15 cellular contexts compared by ENCODE assay signal in the genomic region with DNA sequence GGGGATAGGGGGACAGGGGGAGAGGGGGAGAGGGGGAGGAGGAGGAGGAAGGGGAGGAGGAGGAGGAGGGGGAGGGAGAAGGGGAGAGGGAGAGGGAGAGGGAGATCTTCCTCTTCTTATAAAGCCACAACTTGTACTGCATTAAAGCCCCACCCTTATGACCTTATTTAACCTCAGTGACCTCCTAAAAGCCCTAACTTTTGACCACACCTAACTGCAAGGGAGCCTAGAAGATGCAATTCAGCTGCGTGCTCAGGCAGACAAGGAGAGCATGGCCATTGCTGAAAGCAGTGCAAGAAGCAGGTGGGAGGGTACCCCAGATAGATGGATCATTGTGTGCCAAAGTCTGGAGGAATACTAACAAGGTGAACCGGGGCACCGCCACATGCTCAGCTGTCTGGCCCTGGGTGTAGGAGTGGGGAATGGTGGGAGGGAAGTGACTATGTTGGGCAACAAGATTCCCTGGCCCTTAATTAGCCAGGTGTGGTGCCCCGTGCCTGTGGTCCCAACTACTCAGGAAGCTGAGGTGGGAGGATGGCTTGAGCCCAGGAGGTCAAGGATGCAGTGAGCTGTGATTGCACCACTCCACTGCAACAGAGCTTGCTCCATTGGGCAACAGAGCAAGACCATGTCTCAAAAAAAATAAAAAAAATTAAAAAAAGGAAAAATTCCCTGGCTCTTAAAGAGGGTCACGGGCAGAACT.
DNase-seq lines count a peak whose midpoint lies in the region; ATAC-seq and TF ChIP-seq lines count a peak whose summit lies in the region.
"Had no signal": no experiment of that assay in that cellular context is flagged by ENCODE, and none has a peak within 500 bp of the region (broad histone marks: within the 10 kb centered on the region; RNA-seq: fewer than 3 reads in every experiment).

No MANE protein-coding gene starts in this region.

- no peaks in the 10 kb centered on the region; the same call in 1 of the 2 replicates for H3K36me3 ChIP-seq in MM.1S (replicated peaks; ENCODE audit: insufficient read depth, low read length)
- H3K36me3 ChIP-seq in right lobe of liver, result no peaks in the 10 kb centered on the region
- H3K36me3 ChIP-seq: right atrium auricular region had no signal

- H3K9ac ChIP-seq in MM.1S (ENCODE audit: low read length), result peak overlapping the region; percentile 30

- DNase-seq in MM.1S (no peak), right lobe of liver (no peak), AG20443 (ENCODE audit: low spot score) (no peak), HCEC 1CT (no peak)
- DNase-seq in activated CD4-positive, alpha-beta T cell treated with anti-CD3 and anti-CD28 coated beads, Interleukin-2, amount 50 U/mL, for 48 hours, result no peak
- DNase-seq: activated CD8-positive, alpha-beta memory T cell treated with anti-CD3 and anti-CD28 coated beads, Interleukin-2, amount 50 U/mL, for 48 hours; activated naive CD8-positive, alpha-beta T cell treated with anti-CD3 and anti-CD28 coated beads, Interleukin-2, amount 10 ng/mL, durations not matched to agents 7 days and 5 days; DMS79; naive thymus-derived CD8-positive, alpha-beta T cell; NCI-H1436; NCI-H82 had no signal

- TF ChIP-seq POLR2A in right lobe of liver (IDR thresholded peaks at IDR 0.05), result no peak

- H3K4me1 ChIP-seq in MM.1S (ENCODE audit: low read length) (peaks cover 33% of the 10 kb centered on the region), right lobe of liver (peaks cover 0 to 6% (median 0%) of the 10 kb centered on the region in 4 donors)
- H3K4me1 ChIP-seq: right atrium auricular region had no signal

- intact Hi-C loops in right lobe of liver (cut with DNase I), result no loop called here

- H3K4me2 ChIP-seq in MM.1S (ENCODE audit: low read depth, low read length), result peak overlapping the region; percentile 96

- H3K27me3 ChIP-seq in MM.1S (replicated peaks; ENCODE audit: insufficient read depth, low read length) (no peaks in the 10 kb centered on the region), right lobe of liver (no peaks in the 10 kb centered on the region)
- H3K27me3 ChIP-seq: right atrium auricular region had no signal

- H3K9me2 ChIP-seq in MM.1S (replicated peaks; ENCODE audit: insufficient read depth, low read length), result no peaks in the 10 kb centered on the region

- H4K20me1 ChIP-seq in MM.1S (ENCODE audit: insufficient read depth, low read length), result no peaks in the 10 kb centered on the region

- ATAC-seq in GM18511 (IDR thresholded peaks at IDR 0.05; ENCODE audit: unreplicated experiment) (peak; percentile 26), HG02852 (IDR thresholded peaks at IDR 0.05; ENCODE audit: unreplicated experiment) (peak; percentile 22), right lobe of liver (peak; percentile 33 to 58 (median 40)), HG02759 (IDR thresholded peaks at IDR 0.05; ENCODE audit: unreplicated experiment) (no peak)
- ATAC-seq: naive thymus-derived CD8-positive, alpha-beta T cell had no signal

- H3K9me3 ChIP-seq in MM.1S (replicated peaks; ENCODE audit: insufficient read depth, low read length), result no peaks in the 10 kb centered on the region
- H3K9me3 ChIP-seq in right lobe of liver, result no peaks in the 10 kb centered on the region
- H3K9me3 ChIP-seq: right atrium auricular region had no signal

- TF ChIP-seq CTCF in MM.1S (IDR thresholded peaks at IDR 0.05; ENCODE audit: low read length) (no peak), right lobe of liver (IDR thresholded peaks at IDR 0.05) (no peak)

- H3K27ac ChIP-seq in MM.1S (ENCODE audit: low read length) (peak overlapping the region; percentile 99; the same call in 1 of the 2 replicates), right lobe of liver (no peak overlapping the region)
- H3K27ac ChIP-seq: right atrium auricular region had no signal

- H2AFZ ChIP-seq in MM.1S (ENCODE audit: low read length), result no peak overlapping the region

- peaks cover 70% of the 10 kb centered on the region for H3K79me2 ChIP-seq in MM.1S (ENCODE audit: low read length)

- H3K4me3 ChIP-seq in MM.1S (ENCODE audit: low read length) (peak overlapping the region; percentile 31; the same call in 1 of the 2 replicates), right lobe of liver (no peak overlapping the region)
- H3K4me3 ChIP-seq: right atrium auricular region had no signal

- peaks cover 43% of the 10 kb centered on the region for H3F3A ChIP-seq in MM.1S (ENCODE audit: insufficient read depth, low read length)

- 78% methylated on average over 5 of the region's 5 CpGs for WGBS in right lobe of liver (ENCODE audit: insufficient coverage, low coverage, low lambda C conversion rate, missing lambda C conversion rate)
